Comparison of ENCODE assay signal across 19 cellular contexts in the genomic region with DNA sequence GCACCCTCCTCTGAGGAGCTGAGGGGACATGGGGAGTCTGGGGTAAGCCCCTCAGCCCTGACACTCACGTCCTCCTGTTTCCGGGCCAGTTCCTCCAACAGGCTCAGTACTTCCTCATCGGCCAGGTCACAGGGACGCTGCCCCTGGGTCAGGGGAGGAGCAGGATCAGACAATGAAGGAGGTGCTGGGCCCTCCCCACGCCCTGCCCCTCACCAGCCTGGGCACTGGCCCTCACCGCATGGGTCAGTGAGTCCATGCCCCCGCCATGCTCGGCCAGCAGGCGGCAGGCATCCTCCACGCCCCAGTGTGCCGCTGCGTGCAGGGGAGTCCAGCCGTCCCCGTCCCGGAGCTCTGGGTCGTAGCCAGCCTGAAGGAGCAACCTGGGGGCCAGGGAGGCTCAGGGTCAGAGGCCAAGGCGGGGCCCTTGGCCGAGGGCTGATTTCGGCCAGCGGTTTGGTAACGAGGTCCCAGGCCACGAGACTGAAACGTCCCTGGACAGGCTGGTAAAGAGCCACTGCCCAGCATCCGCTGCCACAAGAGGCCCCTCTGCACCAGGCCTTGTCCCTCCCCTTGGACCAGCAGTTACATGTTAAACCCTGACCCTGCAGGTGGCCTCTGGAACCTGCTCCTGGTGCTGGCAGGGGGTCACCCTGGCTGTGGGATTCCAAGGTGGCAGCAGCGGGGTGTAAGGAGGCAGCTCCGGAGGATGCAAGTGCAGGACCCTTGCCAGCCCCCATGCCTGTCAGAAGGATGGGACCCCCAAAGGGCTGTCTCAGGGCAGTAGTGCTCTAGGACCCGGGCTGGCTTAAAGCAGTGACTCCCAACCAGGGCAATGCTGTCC. TPM values are rescaled to one million over a fixed set of nuclear protein-coding genes. Genes with fewer than 3 reads are reported as not detected.
A peak's percentile ranks its signal among the peaks of the same experiment; 100 is the strongest.
DNase-seq lines count a peak whose midpoint lies in the region; ATAC-seq and TF ChIP-seq lines count a peak whose summit lies in the region.
"Had no signal": no experiment of that assay in that cellular context is flagged by ENCODE, and none has a peak within 500 bp of the region (broad histone marks: within the 10 kb centered on the region; RNA-seq: fewer than 3 reads in every experiment).

No MANE protein-coding gene starts in this region.

- H3K4me1 ChIP-seq in cardiac muscle cell (ENCODE audit: low read depth) (peaks cover 5% of the 10 kb centered on the region), right atrium auricular region (peaks cover 0 to 20% of the 10 kb centered on the region in 2 donors), body of pancreas (no peaks in the 10 kb centered on the region)

- WGBS in body of pancreas, 2 donors: 80 to 85% methylated on average over 3 to 20 of the region's 27 CpGs

- H3K4me3 ChIP-seq in cardiac muscle cell (no peak overlapping the region), right atrium auricular region (no peak overlapping the region), body of pancreas (no peak overlapping the region), kidney epithelial cell (ENCODE audit: low read depth, low read length) (no peak overlapping the region)
- H3K4me3 ChIP-seq: smooth muscle cell had no signal

- peak overlapping the region; percentile 70 for H3K27ac ChIP-seq in cardiac muscle cell
- peak overlapping the region in 1 of 2 donors; percentile 2 for H3K27ac ChIP-seq in right atrium auricular region
- no peak overlapping the region for H3K27ac ChIP-seq in body of pancreas

- ATAC-seq in body of pancreas: peak; percentile 15

- TF ChIP-seq CTCF in cardiac muscle cell (IDR thresholded peaks at IDR 0.05; ENCODE audit: low read depth, low read length) (no peak), right atrium auricular region (IDR thresholded peaks at IDR 0.05) (peak in 1 of 2 donors; percentile 8), body of pancreas (IDR thresholded peaks at IDR 0.05) (no peak), kidney epithelial cell (IDR thresholded peaks at IDR 0.05; ENCODE audit: insufficient read depth, low read length, poor library complexity, severe bottlenecking) (peak; percentile 18)

- no peak for TF ChIP-seq POLR2A in body of pancreas (IDR thresholded peaks at IDR 0.05)

- no peak for DNase-seq in cardiac muscle cell (ENCODE audit: low read depth in 1 of 2, low spot score in 1 of 2)
- DNase-seq in right atrium auricular region (ENCODE audit: low spot score): no peak
- peak in 1 of 4 donors; percentile 9 for DNase-seq in body of pancreas
- no peak for DNase-seq in kidney epithelial cell (ENCODE audit: low read depth)
- DNase-seq in DMS 273 treated with DMSO at 0.1 percent for 48 hours (lab: John Stamatoyannopoulos, UW): no peak
- no peak for DNase-seq in activated effector memory CD4-positive, alpha-beta T cell treated with Interleukin-2 at 50 U/mL for 16 hours
- DNase-seq in effector CD8-positive, alpha-beta T cell (lab: John Stamatoyannopoulos, UW): no peak
- DNase-seq in activated CD4-positive, alpha-beta T cell treated with anti-CD3 and anti-CD28 coated beads, Interleukin-2, amount 50 U/mL, for 4 hours: no peak
- DNase-seq: activated CD8-positive, alpha-beta memory T cell treated with anti-CD3 and anti-CD28 coated beads for 24 hours; activated naive CD4-positive, alpha-beta T cell treated with anti-CD3 and anti-CD28 coated beads for 36 hours; central memory CD4-positive, alpha-beta T cell; hippocampal formation; mammary epithelial cell; NCI-H1105 treated with DMSO at 0.1 percent for 48 hours; NCI-H510A treated with DMSO at 0.1 percent for 48 hours had no signal

- no peaks in the 10 kb centered on the region for H3K9me3 ChIP-seq in cardiac muscle cell (ENCODE audit: low read depth)
- peaks cover 0 to 8% of the 10 kb centered on the region in 2 donors for H3K9me3 ChIP-seq in right atrium auricular region
- H3K9me3 ChIP-seq in body of pancreas: no peaks in the 10 kb centered on the region

- H3K36me3 ChIP-seq in cardiac muscle cell (peaks cover 5% of the 10 kb centered on the region), right atrium auricular region (peaks cover 79% of the 10 kb centered on the region), body of pancreas (replicated peaks in 1 of 2; ENCODE audit: insufficient read depth in 1 of 2, low read depth in 2 of 2) (peaks cover 6% of the 10 kb centered on the region in 2 donors), kidney epithelial cell (ENCODE audit: control insufficient read depth, insufficient read depth, low read length) (peaks cover 2% of the 10 kb centered on the region)

- intact Hi-C loops in body of pancreas (cut with DNase I): no loop called here

- no peaks in the 10 kb centered on the region for H3K27me3 ChIP-seq in cardiac muscle cell
- H3K27me3 ChIP-seq in right atrium auricular region: no peaks in the 10 kb centered on the region
- H3K27me3 ChIP-seq in body of pancreas: no peaks in the 10 kb centered on the region
- no peaks in the 10 kb centered on the region for H3K27me3 ChIP-seq in kidney epithelial cell (ENCODE audit: control insufficient read depth, insufficient read depth, low read length)

RNA-seq across cellular contexts. Expression of a gene that starts 18.5 kb away (rescaled TPM):
- total RNA-seq in cardiac muscle cell (107 and 120 TPM in 2 replicates), right atrium auricular region (100 to 1,000 TPM in 1 of 2 donors, 10 to 100 TPM in 1; 98.9 to 205 TPM), body of pancreas (100 to 1,000 TPM in 1 of 2 donors, 10 to 100 TPM in 1; 81.2 to 135 TPM), kidney epithelial cell (62.9 and 94.8 TPM in 2 replicates)
- 32.9 and 38.0 TPM in 2 replicates for polyA plus RNA-seq in cardiac muscle cell

RNA-seq across cellular contexts. Expression of a gene that starts 23.3 kb away (rescaled TPM):
- total RNA-seq in cardiac muscle cell (2.0 and 3.9 TPM in 2 replicates), right atrium auricular region (10 to 100 TPM in 1 of 2 donors, 1 to 10 TPM in 1; 6.7 to 13.8 TPM), body of pancreas (10 to 100 TPM; 22.1 to 23.3 TPM), kidney epithelial cell (30.5 and 33.8 TPM in 2 replicates)
- polyA plus RNA-seq in cardiac muscle cell: 1.1 and 1.2 TPM in 2 replicates

RNA-seq across cellular contexts. Expression of a gene that starts 36.0 kb away (rescaled TPM):
- total RNA-seq in cardiac muscle cell: 31.9 and 41.0 TPM in 2 replicates
- polyA plus RNA-seq in cardiac muscle cell: 23.7 and 27.4 TPM in 2 replicates
- total RNA-seq in right atrium auricular region: 10 to 100 TPM; 26.5 to 28.1 TPM
- 10 to 100 TPM; 18.4 to 20.4 TPM for total RNA-seq in body of pancreas
- total RNA-seq in kidney epithelial cell: 16.6 and 23.4 TPM in 2 replicates

RNA-seq across cellular contexts. Expression of a gene that starts 50.1 kb away (rescaled TPM):
- total RNA-seq in cardiac muscle cell: 16.1 and 25.0 TPM in 2 replicates
- polyA plus RNA-seq in cardiac muscle cell: 34.7 and 35.5 TPM in 2 replicates
- 10 to 100 TPM in 1 of 2 donors, 1 to 10 TPM in 1; 6.8 to 46.5 TPM for total RNA-seq in right atrium auricular region
- not detected for total RNA-seq in body of pancreas
- 5.8 and 7.1 TPM in 2 replicates for total RNA-seq in kidney epithelial cell
- total RNA-seq: activated naive CD4-positive, alpha-beta T cell treated with anti-CD3 and anti-CD28 coated beads for 36 hours had no signal
- polyA plus RNA-seq: IgD-negative memory B cell had no signal

RNA-seq across cellular contexts. Expression of a gene that starts 58.6 kb away (rescaled TPM):
- total RNA-seq in cardiac muscle cell (64.5 and 78.6 TPM in 2 replicates), right atrium auricular region (1,000 to 10,000 TPM; 3,822 to 4,003 TPM), body of pancreas (not detected), kidney epithelial cell (2.7 and 4.7 TPM in 2 replicates)
- 49.8 and 85.5 TPM in 2 replicates for polyA plus RNA-seq in cardiac muscle cell
- total RNA-seq: activated naive CD4-positive, alpha-beta T cell treated with anti-CD3 and anti-CD28 coated beads for 36 hours; endothelial cell of umbilical vein; smooth muscle cell; subcutaneous adipose tissue had no signal
- polyA plus RNA-seq: endothelial cell of umbilical vein, IgD-negative memory B cell had no signal
